17 cellular contexts compared by ENCODE assay signal in the genomic region with DNA sequence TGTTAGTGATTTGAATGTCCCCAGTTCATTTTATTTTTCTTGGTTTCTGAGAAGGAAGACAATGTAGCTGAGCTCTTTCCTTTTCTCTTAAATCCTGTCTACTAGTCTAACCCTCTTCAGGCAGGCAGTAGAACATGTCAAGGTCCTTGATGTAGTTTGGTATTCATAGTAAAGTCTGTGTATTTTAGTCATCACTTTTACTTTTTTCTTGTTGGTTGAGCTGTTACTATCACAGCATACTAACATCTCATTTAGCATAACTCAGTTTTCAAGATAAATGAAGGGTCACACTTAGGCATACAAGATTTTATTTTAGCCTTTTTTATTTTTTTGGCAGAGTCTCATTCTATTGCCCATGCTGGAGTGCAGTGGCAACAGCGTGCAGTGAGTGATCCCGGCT.
"Had no signal": no experiment of that assay in that cellular context is flagged by ENCODE, and none has a peak within 500 bp of the region (broad histone marks: within the 10 kb centered on the region; RNA-seq: fewer than 3 reads in every experiment).

No MANE protein-coding gene starts in this region.

- ATAC-seq: body of pancreas, foreskin keratinocyte, sciatic nerve, WTC11 had no signal

- H3K4me3 Mint-ChIP-seq: activated CD4-positive, alpha-beta memory T cell treated with anti-CD3 and anti-CD28 coated beads, Interleukin-2, amount 10 ng/mL, durations not matched to agents 7 days and 5 days; activated naive CD8-positive, alpha-beta T cell treated with anti-CD3 and anti-CD28 coated beads, Interleukin-2, amount 10 ng/mL, durations not matched to agents 7 days and 5 days; WTC11 had no signal

- H3K27ac Mint-ChIP-seq: activated CD4-positive, alpha-beta memory T cell treated with anti-CD3 and anti-CD28 coated beads, Interleukin-2, amount 10 ng/mL, durations not matched to agents 7 days and 5 days; activated naive CD8-positive, alpha-beta T cell treated with anti-CD3 and anti-CD28 coated beads, Interleukin-2, amount 10 ng/mL, durations not matched to agents 7 days and 5 days; WTC11 had no signal

- H3K27ac ChIP-seq: body of pancreas, colonic mucosa, foreskin keratinocyte, thoracic aorta, upper lobe of left lung had no signal

- DNase-seq: activated CD4-positive, alpha-beta memory T cell treated with anti-CD3 and anti-CD28 coated beads, Interleukin-2, amount 10 ng/mL, durations not matched to agents 7 days and 5 days; activated CD4-positive, alpha-beta T cell treated with anti-CD3 and anti-CD28 coated beads for 4 hours; activated CD8-positive, alpha-beta memory T cell treated with anti-CD3 and anti-CD28 coated beads, Interleukin-2, amount 50 U/mL, for 4 hours; activated gamma-delta T cell; activated naive CD8-positive, alpha-beta T cell treated with anti-CD3 and anti-CD28 coated beads, Interleukin-2, amount 10 ng/mL, durations not matched to agents 7 days and 5 days; activated T-cell treated with anti-CD3 and anti-CD28 coated beads, Interleukin-2, amount 50 U/mL, for 48 hours; body of pancreas; caudate nucleus; colonic mucosa; foreskin keratinocyte; left ventricle myocardium inferior; stimulated activated CD4-positive, alpha-beta T cell treated with anti-CD3 and anti-CD28 coated beads, Interleukin-4, amount 100 ng/mL, for 1 hour; upper lobe of left lung had no signal

- H3K9me3 Mint-ChIP-seq: activated CD4-positive, alpha-beta memory T cell treated with anti-CD3 and anti-CD28 coated beads, Interleukin-2, amount 10 ng/mL, durations not matched to agents 7 days and 5 days had no signal

- H3K9me3 ChIP-seq: body of pancreas, colonic mucosa, upper lobe of left lung had no signal

- H3K36me3 Mint-ChIP-seq: WTC11 had no signal

- H3K36me3 ChIP-seq: colonic mucosa, thoracic aorta had no signal

- H3K27me3 ChIP-seq: body of pancreas, colonic mucosa, foreskin keratinocyte, upper lobe of left lung had no signal

- H3K4me1 ChIP-seq: colonic mucosa, foreskin keratinocyte had no signal

- H3K4me3 ChIP-seq: body of pancreas, colonic mucosa, left ventricle myocardium inferior, smooth muscle cell, thoracic aorta, upper lobe of left lung had no signal
